15 cellular contexts compared by ENCODE assay signal in genomic region chr17:81235822-81236740, GRCh38.
"Had no signal": no experiment of that assay in that cellular context is flagged by ENCODE, and none has a peak within 500 bp of the region (broad histone marks: within the 10 kb centered on the region; RNA-seq: fewer than 3 reads in every experiment).

No MANE protein-coding gene starts in this region.

- H3K27me3 ChIP-seq: ascending aorta, esophagus squamous epithelium, thyroid gland had no signal

- FAIRE-seq: colon, keratinocyte, TTC549 had no signal

- H3K4me3 ChIP-seq: ascending aorta, esophagus squamous epithelium, thyroid gland had no signal

- H3K27ac ChIP-seq: ascending aorta, esophagus squamous epithelium, thyroid gland had no signal

- DNase-seq: activated B cell treated with CpG ODN at 0.5 μM for 24 hours; activated CD4-positive, alpha-beta T cell treated with anti-CD3 and anti-CD28 coated beads for 48 hours; activated CD8-positive, alpha-beta T cell treated with anti-CD3 and anti-CD28 coated beads for 36 hours; activated T-cell treated with anti-CD3 and anti-CD28 coated beads, Interleukin-2, amount 50 U/mL, for 72 hours; esophagus squamous epithelium; hippocampal formation; stimulated activated CD4-positive, alpha-beta T cell treated with anti-CD3 and anti-CD28 coated beads, Interleukin-12 subunit alpha, Interleukin-12 subunit beta, amount 100 ng/mL, for 4 hours; stimulated activated CD4-positive, alpha-beta T cell treated with anti-CD3 and anti-CD28 coated beads, Interleukin-2, amount 100 ng/mL, for 24 hours; T-helper 2 cell; thyroid gland had no signal

- ATAC-seq: activated CD8-positive, alpha-beta T cell treated with anti-CD3 and anti-CD28 coated beads for 36 hours; activated T-cell treated with anti-CD3 and anti-CD28 coated beads, Interleukin-2, amount 50 U/mL, for 72 hours; stimulated activated effector memory CD8-positive, alpha-beta T cell treated with anti-CD3 and anti-CD28 coated beads, Interleukin-12 subunit alpha, Interleukin-12 subunit beta, amount 100 ng/mL, for 72 hours had no signal

- H3K9me3 ChIP-seq: ascending aorta, esophagus squamous epithelium, thyroid gland had no signal
